11 cellular contexts compared by ENCODE assay signal in genomic region chr2:9249036-9249800, GRCh38. TPM values are rescaled to one million over a fixed set of nuclear protein-coding genes. Genes with fewer than 3 reads are reported as not detected.
A peak's percentile ranks its signal among the peaks of the same experiment; 100 is the strongest.
DNase-seq lines count a peak whose midpoint lies in the region; ATAC-seq and TF ChIP-seq lines count a peak whose summit lies in the region.
"Had no signal": no experiment of that assay in that cellular context is flagged by ENCODE, and none has a peak within 500 bp of the region (broad histone marks: within the 10 kb centered on the region; RNA-seq: fewer than 3 reads in every experiment).

No MANE protein-coding gene starts in this region.

- H4K20me1 ChIP-seq in H9 (ENCODE audit: control insufficient read depth, insufficient read depth, insufficient read length), result no peaks in the 10 kb centered on the region

- H3K27ac ChIP-seq in epithelial cell of prostate, result peak overlapping the region; percentile 99
- no peak overlapping the region for H3K27ac ChIP-seq in prostate gland
- no peak overlapping the region for H3K27ac ChIP-seq in H9 (ENCODE audit: insufficient read length, low read depth, low read length)
- H3K27ac ChIP-seq: cardiac muscle cell had no signal

- CTCF ChIA-PET in Caco-2 (lab: Charles Lee), result no interaction called here

- H3K23ac ChIP-seq in H9 (ENCODE audit: insufficient read length, low read depth, low read length), result no peak overlapping the region

- H3K14ac ChIP-seq in H9 (ENCODE audit: insufficient read depth, low read length), result no peak overlapping the region

- H3K79me1 ChIP-seq in H9 (ENCODE audit: insufficient read depth, low read depth, low read length, poor library complexity, severe bottlenecking), result no peaks in the 10 kb centered on the region

- H2BK120ac ChIP-seq in H9 (ENCODE audit: low read depth, low read length, poor library complexity, severe bottlenecking), result no peak overlapping the region

- H2AK5ac ChIP-seq in H9 (ENCODE audit: insufficient read length, low read length), result no peak overlapping the region

- H3K36me3 ChIP-seq in Caco-2 (ENCODE audit: control insufficient read depth, insufficient read depth, low read length), result no peaks in the 10 kb centered on the region; the same call in 1 of the 2 replicates
- H3K36me3 ChIP-seq in prostate gland, result no peaks in the 10 kb centered on the region
- H3K36me3 ChIP-seq: cardiac muscle cell had no signal

- H2BK20ac ChIP-seq in H9 (ENCODE audit: low read depth, low read length, poor library complexity, severe bottlenecking), result no peak overlapping the region

- no peak overlapping the region for H3K18ac ChIP-seq in H9 (ENCODE audit: insufficient read length, low read depth, low read length)

- H3K56ac ChIP-seq in H9 (ENCODE audit: insufficient read length, low read depth, low read length), result no peak overlapping the region

- ATAC-seq in HG03439 (IDR thresholded peaks at IDR 0.05; ENCODE audit: unreplicated experiment) (no peak), HG03159 (IDR thresholded peaks at IDR 0.05; ENCODE audit: unreplicated experiment) (no peak)
- ATAC-seq: T-cell had no signal

- H3K9me3 Mint-ChIP-seq in Caco-2 (ENCODE audit: unreplicated experiment) (no peaks in the 10 kb centered on the region), H9 (no peaks in the 10 kb centered on the region)
- H3K9me3 Mint-ChIP-seq: T-cell had no signal

- WGBS in prostate gland, result 44% methylated on average over 10 of the region's 10 CpGs
- WGBS in H9 (ENCODE audit: extremely low coverage, insufficient read length, low lambda C conversion rate), result no CpG with 5 or more reads among the region's 10 CpGs

- H2BK12ac ChIP-seq in H9 (ENCODE audit: insufficient read length, low read depth, low read length), result no peak overlapping the region

- POLR2A ChIA-PET in Caco-2 (lab: Charles Lee), result no interaction called here

- intact Hi-C loops in Caco-2 (cut with micrococcal nuclease; ENCODE audit: unreplicated experiment) (no loop called here), prostate gland (cut with DNase I) (no loop called here)

- 0 out of 2 replicates have a peak, but pooled peaks cover 3% of the 10 kb centered on the region for H3K79me2 ChIP-seq in H9 (ENCODE audit: insufficient read depth, low read length)

- H3K4me3 Mint-ChIP-seq in Caco-2 (ENCODE audit: unreplicated experiment), result no peak overlapping the region
- no peak overlapping the region for H3K4me3 Mint-ChIP-seq in H9
- H3K4me3 Mint-ChIP-seq: T-cell had no signal

- H4K5ac ChIP-seq in H9 (ENCODE audit: insufficient read length, low read depth, low read length), result no peak overlapping the region

- no peak overlapping the region for H2AFZ ChIP-seq in H9 (ENCODE audit: low read length)

- H3K9me3 ChIP-seq in Caco-2 (no peaks in the 10 kb centered on the region), prostate gland (no peaks in the 10 kb centered on the region), H9 (ENCODE audit: control insufficient read depth, low read depth, low read length) (no peaks in the 10 kb centered on the region)

- H3K4me3 ChIP-seq in Caco-2 (ENCODE audit: low read depth, low read length) (no peak overlapping the region), prostate gland (no peak overlapping the region)
- H3K4me3 ChIP-seq: cardiac muscle cell had no signal

- TF ChIP-seq POLR2A in prostate gland (IDR thresholded peaks at IDR 0.05), result no peak

- H4K8ac ChIP-seq in H9 (replicated peaks; ENCODE audit: insufficient read length, low read depth, low read length), result no peak overlapping the region

- H3K27me3 Mint-ChIP-seq in Caco-2 (ENCODE audit: insufficient read depth, unreplicated experiment) (no peaks in the 10 kb centered on the region), H9 (ENCODE audit: low read depth) (no peaks in the 10 kb centered on the region)

- no peak overlapping the region for H3K9ac ChIP-seq in H9 (ENCODE audit: extremely low read depth, insufficient read length, low read length)

- no peak overlapping the region for H3K4me2 ChIP-seq in H9 (ENCODE audit: insufficient read depth, insufficient read length, low read length)

- no peak overlapping the region for H4K91ac ChIP-seq in H9 (ENCODE audit: insufficient read length, low read depth, low read length)

- H3K4ac ChIP-seq in H9 (ENCODE audit: low read depth, low read length), result no peak overlapping the region

- H2BK5ac ChIP-seq in H9 (ENCODE audit: insufficient read length, low read length), result no peak overlapping the region

- peaks cover 19% of the 10 kb centered on the region for H3K4me1 Mint-ChIP-seq in Caco-2 (ENCODE audit: low read depth, unreplicated experiment)
- H3K4me1 Mint-ChIP-seq in H9, result peaks cover 44 to 46% of the 10 kb centered on the region in 2 experiments
- H3K4me1 Mint-ChIP-seq: T-cell had no signal

- peak overlapping the region; percentile 13 for H3K27ac Mint-ChIP-seq in Caco-2 (ENCODE audit: unreplicated experiment)
- peak overlapping the region in 1 of 3 experiments; percentile 65; a peak in 2 of 7 replicates for H3K27ac Mint-ChIP-seq in H9
- H3K27ac Mint-ChIP-seq: T-cell had no signal

- no peak for DNase-seq in Caco-2
- peak; percentile 90 for DNase-seq in NCI-H226
- DNase-seq in epithelial cell of prostate (ENCODE audit: low read depth, low spot score), result peak; percentile 34
- DNase-seq in prostate gland (ENCODE audit: low spot score), result peak; percentile 39
- DNase-seq in H9, result no peak
- no peak for DNase-seq in activated effector memory CD4-positive, alpha-beta T cell treated with Interleukin-2 at 50 U/mL for 16 hours
- DNase-seq: COR-L47, T-cell had no signal

- no peak overlapping the region for H2BK15ac ChIP-seq in H9 (ENCODE audit: low read depth, low read length)

- H3K36me3 Mint-ChIP-seq in Caco-2 (ENCODE audit: insufficient read depth, unreplicated experiment) (peaks cover 10% of the 10 kb centered on the region), H9 (ENCODE audit: insufficient read depth in 1 of 3, low read depth in 3 of 3) (peaks cover 0 to 8% (median 1%) of the 10 kb centered on the region in 3 experiments; a peak in 2 of 7 replicates)
- H3K36me3 Mint-ChIP-seq: T-cell had no signal

- no peak overlapping the region for H3T11ph ChIP-seq in H9 (ENCODE audit: low read length)

- peaks cover 3% of the 10 kb centered on the region for H3K23me2 ChIP-seq in H9 (ENCODE audit: insufficient read length, low read depth, low read length, poor library complexity, severe bottlenecking)

- H3K4me1 ChIP-seq in Caco-2 (peaks cover 22% of the 10 kb centered on the region), prostate gland (replicated peaks) (no peaks in the 10 kb centered on the region), H9 (ENCODE audit: insufficient read depth, low read length) (0 out of 2 replicates have a peak, but pooled peaks cover 2% of the 10 kb centered on the region)

- BruUV-seq in Caco-2 (replicated peaks; lab: Mats Ljungman, UMichigan), result no TSS peak

- TF ChIP-seq CTCF in Caco-2 (IDR thresholded peaks at IDR 0.05; ENCODE audit: insufficient read depth in 1 of 2, low read depth in 1 of 2, low read length in 1 of 2, severe bottlenecking in 1 of 2, unreplicated experiment in 1 of 2) (no peak), prostate gland (IDR thresholded peaks at IDR 0.05) (no peak), H9 (conservative IDR thresholded peaks at IDR 0.05) (no peak)

- H3K27me3 ChIP-seq in Caco-2 (replicated peaks; ENCODE audit: control insufficient read depth, insufficient read depth, low read length) (no peaks in the 10 kb centered on the region), prostate gland (replicated peaks; ENCODE audit: insufficient read depth) (no peaks in the 10 kb centered on the region), H9 (ENCODE audit: insufficient read depth, low read length) (no peaks in the 10 kb centered on the region)
- H3K27me3 ChIP-seq: cardiac muscle cell had no signal

RNA-seq across cellular contexts. Expression of gene ASAP2, which starts 42.6 kb away (rescaled TPM):
- total RNA-seq in Caco-2 (2022), result 25.6 and 27.8 TPM in 2 replicates
- total RNA-seq in prostate gland, result 10 to 100 TPM in 1 of 2 donors, 1 to 10 TPM in 1; 9.2 to 17.8 TPM
- total RNA-seq in H9 (2021), result 11.0 and 12.6 TPM in 2 replicates

Comparison
In these comparisons a context has a peak if more than half of its experiments do, and no peak if none do; other contexts are left out.
1. DNase-seq: peak in NCI-H226 (single experiment), epithelial cell of prostate (single experiment) and prostate gland (single experiment); none in Caco-2 (0 of 2), H9 (single experiment) and activated effector memory CD4-positive, alpha-beta T cell treated with Interleukin-2 at 50 U/mL for 16 hours (single experiment).